In the genomic region with DNA sequence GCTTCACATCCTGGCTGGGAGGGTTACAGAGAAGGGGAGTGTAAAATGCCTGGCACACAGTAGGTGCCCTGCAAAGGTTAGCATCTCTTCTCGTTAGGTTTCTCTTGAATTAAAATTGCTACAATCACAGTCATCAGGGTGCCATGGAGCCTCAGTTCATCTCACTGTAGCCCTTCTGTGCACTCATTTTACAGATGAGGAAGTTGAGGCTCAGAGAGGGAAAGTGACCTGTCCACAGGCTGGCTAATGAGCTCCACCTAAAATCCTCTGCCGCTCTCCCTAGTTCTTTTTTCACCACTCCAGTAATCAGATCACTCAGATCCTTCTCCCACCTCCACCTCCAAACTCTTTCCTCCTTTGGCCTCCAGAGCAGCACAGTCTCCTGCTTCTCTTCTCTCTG, we compare ENCODE assay signal across 25 cellular contexts. TPM values are rescaled to one million over a fixed set of nuclear protein-coding genes. Genes with fewer than 3 reads are reported as not detected.
DNase-seq lines count a peak whose midpoint lies in the region; ATAC-seq and TF ChIP-seq lines count a peak whose summit lies in the region.
"Had no signal": no experiment of that assay in that cellular context is flagged by ENCODE, and none has a peak within 500 bp of the region (broad histone marks: within the 10 kb centered on the region; RNA-seq: fewer than 3 reads in every experiment).

No MANE protein-coding gene starts in this region.

- TF ChIP-seq POLR2A in prostate gland (IDR thresholded peaks at IDR 0.05): no peak

- no peak overlapping the region for H3K4me2 ChIP-seq in neural progenitor cell
- H3K4me2 ChIP-seq: PC-9 had no signal

- no peak overlapping the region for H3K9ac ChIP-seq in neural progenitor cell
- H3K9ac ChIP-seq: parathyroid adenoma had no signal

- H3K4me3 ChIP-seq in HL-60 (replicated peaks; ENCODE audit: insufficient read depth, low read length) (no peak overlapping the region), neural progenitor cell (no peak overlapping the region), prostate gland (no peak overlapping the region)
- H3K4me3 ChIP-seq: adrenal gland, cardiac muscle cell, dorsolateral prefrontal cortex, esophagus muscularis mucosa, mucosa of descending colon, PC-9, testis had no signal

- peaks cover 14% of the 10 kb centered on the region for H3F3A ChIP-seq in neural progenitor cell (ENCODE audit: low read depth)

- no peaks in the 10 kb centered on the region for H3K27me3 Mint-ChIP-seq in T-helper 1 cell treated with Interleukin-12 subunit alpha and Interleukin-12 subunit beta and Interleukin-4 antibody, amounts not matched to agents 30 μg/mL and 1 μg/mL, for 36 hours (ENCODE audit: low read depth)
- H3K27me3 Mint-ChIP-seq in activated naive CD8-positive, alpha-beta T cell treated with anti-CD3 and anti-CD28 coated beads, Interleukin-2, amount 50 U/mL, for 24 hours: no peaks in the 10 kb centered on the region
- H3K27me3 Mint-ChIP-seq in neural progenitor cell (ENCODE audit: insufficient read depth, low read depth): peaks cover 4% of the 10 kb centered on the region

- H3K4me1 Mint-ChIP-seq in T-helper 1 cell treated with Interleukin-12 subunit alpha and Interleukin-12 subunit beta and Interleukin-4 antibody, amounts not matched to agents 30 μg/mL and 1 μg/mL, for 36 hours (ENCODE audit: low read depth): peaks cover 39% of the 10 kb centered on the region
- peaks cover 47% of the 10 kb centered on the region for H3K4me1 Mint-ChIP-seq in activated naive CD8-positive, alpha-beta T cell treated with anti-CD3 and anti-CD28 coated beads, Interleukin-2, amount 50 U/mL, for 24 hours
- peaks cover 23% of the 10 kb centered on the region for H3K4me1 Mint-ChIP-seq in neural progenitor cell

- no peak for ATAC-seq in activated naive CD8-positive, alpha-beta T cell treated with anti-CD3 and anti-CD28 coated beads, Interleukin-2, amount 50 U/mL, for 24 hours
- ATAC-seq in GM18520 (IDR thresholded peaks at IDR 0.05; ENCODE audit: unreplicated experiment) (no peak), GM18873 (IDR thresholded peaks at IDR 0.05; ENCODE audit: low FRiP score, unreplicated experiment) (no peak)
- ATAC-seq: activated CD4-positive, CD25-positive, alpha-beta regulatory T cell treated with anti-CD3 and anti-CD28 coated beads, Interleukin-2, amount 50 U/mL, for 24 hours; left lobe of liver had no signal

- H3K27ac ChIP-seq in HL-60 (replicated peaks): peak overlapping the region; percentile 91
- no peak overlapping the region for H3K27ac ChIP-seq in neural progenitor cell
- no peak overlapping the region for H3K27ac ChIP-seq in prostate gland
- H3K27ac ChIP-seq: 22Rv1, adrenal gland, cardiac muscle cell, dorsolateral prefrontal cortex, esophagus muscularis mucosa, parathyroid adenoma, PC-9, testis had no signal

- H3K4me3 Mint-ChIP-seq in T-helper 1 cell treated with Interleukin-12 subunit alpha and Interleukin-12 subunit beta and Interleukin-4 antibody, amounts not matched to agents 30 μg/mL and 1 μg/mL, for 36 hours: no peak overlapping the region
- H3K4me3 Mint-ChIP-seq in activated naive CD8-positive, alpha-beta T cell treated with anti-CD3 and anti-CD28 coated beads, Interleukin-2, amount 50 U/mL, for 24 hours: no peak overlapping the region
- no peak overlapping the region for H3K4me3 Mint-ChIP-seq in neural progenitor cell

- no peaks in the 10 kb centered on the region for H3K9me3 Mint-ChIP-seq in T-helper 1 cell treated with Interleukin-12 subunit alpha and Interleukin-12 subunit beta and Interleukin-4 antibody, amounts not matched to agents 30 μg/mL and 1 μg/mL, for 36 hours
- no peaks in the 10 kb centered on the region for H3K9me3 Mint-ChIP-seq in activated naive CD8-positive, alpha-beta T cell treated with anti-CD3 and anti-CD28 coated beads, Interleukin-2, amount 50 U/mL, for 24 hours
- H3K9me3 Mint-ChIP-seq in neural progenitor cell: no peaks in the 10 kb centered on the region

- peaks cover 2% of the 10 kb centered on the region for H4K20me1 ChIP-seq in neural progenitor cell (ENCODE audit: low read depth)

- 88% methylated on average over 2 of the region's 2 CpGs for WGBS in prostate gland

- H3K36me3 Mint-ChIP-seq in T-helper 1 cell treated with Interleukin-12 subunit alpha and Interleukin-12 subunit beta and Interleukin-4 antibody, amounts not matched to agents 30 μg/mL and 1 μg/mL, for 36 hours (ENCODE audit: low read depth): peaks cover 2% of the 10 kb centered on the region
- H3K36me3 Mint-ChIP-seq in activated naive CD8-positive, alpha-beta T cell treated with anti-CD3 and anti-CD28 coated beads, Interleukin-2, amount 50 U/mL, for 24 hours (ENCODE audit: low read depth): no peaks in the 10 kb centered on the region
- no peaks in the 10 kb centered on the region for H3K36me3 Mint-ChIP-seq in neural progenitor cell

- no peak overlapping the region for H2AFZ ChIP-seq in neural progenitor cell (replicated peaks)
- H2AFZ ChIP-seq: parathyroid adenoma, PC-9 had no signal

- DNase-seq in T-helper 1 cell: no peak
- no peak for DNase-seq in HL-60 (ENCODE audit: low read depth in 1 of 2, low spot score in 1 of 2)
- no peak for DNase-seq in activated naive CD8-positive, alpha-beta T cell treated with anti-CD3 and anti-CD28 coated beads, Interleukin-2, amount 50 U/mL, for 24 hours
- DNase-seq in neural progenitor cell (ENCODE audit: low spot score): no peak
- no peak for DNase-seq in prostate gland (ENCODE audit: low spot score)
- DNase-seq: activated T-cell treated with anti-CD3 and anti-CD28 coated beads for 4 hours, adrenal gland, DMS79, dorsolateral prefrontal cortex, GOT3, NCI-H146, NCI-H774, PC-9, T1000, testis had no signal

- H3K27me3 ChIP-seq in HL-60 (ENCODE audit: insufficient read depth, poor library complexity, severe bottlenecking) (no peaks in the 10 kb centered on the region), neural progenitor cell (peaks cover 23% of the 10 kb centered on the region), prostate gland (replicated peaks; ENCODE audit: insufficient read depth) (no peaks in the 10 kb centered on the region)
- H3K27me3 ChIP-seq: adrenal gland, cardiac muscle cell, testis had no signal

- TF ChIP-seq CTCF in HL-60 (IDR thresholded peaks at IDR 0.05; ENCODE audit: insufficient read depth, low read length): no peak
- no peak for TF ChIP-seq CTCF in neural progenitor cell (IDR thresholded peaks at IDR 0.05)
- no peak for TF ChIP-seq CTCF in prostate gland (IDR thresholded peaks at IDR 0.05)

- no peaks in the 10 kb centered on the region for H3K4me1 ChIP-seq in neural progenitor cell
- no peaks in the 10 kb centered on the region for H3K4me1 ChIP-seq in prostate gland (replicated peaks)
- H3K4me1 ChIP-seq: parathyroid adenoma had no signal

- H3K79me2 ChIP-seq in neural progenitor cell (ENCODE audit: low read depth): no peaks in the 10 kb centered on the region
- H3K79me2 ChIP-seq: parathyroid adenoma had no signal

- H3K36me3 ChIP-seq in neural progenitor cell: no peaks in the 10 kb centered on the region
- no peaks in the 10 kb centered on the region for H3K36me3 ChIP-seq in prostate gland
- H3K36me3 ChIP-seq: adrenal gland, cardiac muscle cell, esophagus muscularis mucosa had no signal

- H3K27ac Mint-ChIP-seq in T-helper 1 cell treated with Interleukin-12 subunit alpha and Interleukin-12 subunit beta and Interleukin-4 antibody, amounts not matched to agents 30 μg/mL and 1 μg/mL, for 36 hours: peak overlapping the region; percentile 89
- H3K27ac Mint-ChIP-seq in activated naive CD8-positive, alpha-beta T cell treated with anti-CD3 and anti-CD28 coated beads, Interleukin-2, amount 50 U/mL, for 24 hours: peak overlapping the region; percentile 24
- peak overlapping the region; percentile 13 for H3K27ac Mint-ChIP-seq in neural progenitor cell

- H3K9me3 ChIP-seq in neural progenitor cell (ENCODE audit: low read depth): no peaks in the 10 kb centered on the region
- H3K9me3 ChIP-seq in prostate gland: no peaks in the 10 kb centered on the region
- H3K9me3 ChIP-seq: adrenal gland, esophagus muscularis mucosa, mucosa of descending colon, testis had no signal

- intact Hi-C loops in prostate gland (cut with DNase I): no loop called here

RNA-seq across cellular contexts. Expression of gene AHDC1, which starts 13.5 kb away (rescaled TPM):
- total RNA-seq in neural progenitor cell (ENCODE audit: low replicate concordance) (7.0 and 26.5 TPM in 2 replicates), prostate gland (10 to 100 TPM; 27.1 to 83.7 TPM)

RNA-seq across cellular contexts. Expression of gene FGR, which starts 17.6 kb away (rescaled TPM):
- total RNA-seq in neural progenitor cell (ENCODE audit: low replicate concordance): not detected in 2 replicates
- total RNA-seq in prostate gland: 10 to 100 TPM in 1 of 2 donors, 1 to 10 TPM in 1; 4.0 to 10.8 TPM
- total RNA-seq: cardiac muscle cell, PC-9 had no signal

RNA-seq across cellular contexts. Expression of gene IFI6, which starts 54.6 kb away (rescaled TPM):
- total RNA-seq in neural progenitor cell (ENCODE audit: low replicate concordance): 2.4 and 7.2 TPM in 2 replicates
- 100 to 1,000 TPM in 1 of 2 donors, 10 to 100 TPM in 1; 40.4 to 274 TPM for total RNA-seq in prostate gland

Comparison
In these comparisons a context has a peak if more than half of its experiments do, and no peak if none do; other contexts are left out.
1. H3K27ac Mint-ChIP-seq: peak in every context shown above with its lines; median percentile 89 in T-helper 1 cell treated with Interleukin-12 subunit alpha and Interleukin-12 subunit beta and Interleukin-4 antibody, amounts not matched to agents 30 μg/mL and 1 μg/mL, for 36 hours; 24 in activated naive CD8-positive, alpha-beta T cell treated with anti-CD3 and anti-CD28 coated beads, Interleukin-2, amount 50 U/mL, for 24 hours; 13 in neural progenitor cell.